8 cellular contexts compared by ENCODE assay signal in the genomic region with DNA sequence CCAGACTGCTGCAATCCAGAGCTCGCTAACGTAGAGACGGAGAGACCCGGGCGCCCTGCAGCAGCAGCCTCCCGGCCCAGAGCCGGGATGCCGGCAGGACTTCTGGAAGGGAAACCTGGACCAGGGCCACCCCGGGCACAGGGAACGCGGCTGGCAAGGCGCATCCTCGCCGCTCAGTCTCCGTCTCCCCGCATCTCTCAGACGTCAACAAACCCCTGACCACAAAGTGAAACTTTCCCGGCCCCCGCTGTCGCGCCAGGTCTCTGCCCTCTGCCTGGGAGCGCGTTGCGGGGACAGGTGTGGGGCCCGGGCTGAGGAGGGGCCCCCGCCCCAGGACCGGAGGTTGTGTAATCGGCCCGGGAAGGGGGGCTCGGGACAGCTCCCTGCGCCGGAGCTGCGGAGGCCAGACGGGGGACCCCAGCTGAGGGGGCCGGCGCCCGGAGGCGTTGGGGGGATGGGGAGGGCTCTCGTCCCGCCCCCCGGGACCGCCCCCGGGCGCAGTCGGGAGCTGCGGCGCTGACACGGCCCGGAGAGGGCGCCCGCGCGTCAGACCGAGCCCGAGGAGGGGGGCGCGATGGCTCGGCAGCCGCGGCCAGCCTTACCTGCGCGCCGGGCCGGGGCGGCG.
DNase-seq lines count a peak whose midpoint lies in the region; ATAC-seq and TF ChIP-seq lines count a peak whose summit lies in the region.

No MANE protein-coding gene starts in this region.

- H3K9me3 ChIP-seq in skeletal muscle satellite cell (replicated peaks; ENCODE audit: low read length) = no peaks in the 10 kb centered on the region

- no peaks in the 10 kb centered on the region for H3K36me3 Mint-ChIP-seq in brain

- H3K36me3 ChIP-seq in skeletal muscle satellite cell (ENCODE audit: insufficient read depth, low read length) = no peaks in the 10 kb centered on the region

- peak overlapping the region; percentile 99 for H3K4me2 ChIP-seq in skeletal muscle satellite cell (ENCODE audit: low read length)

- peaks cover 20% of the 10 kb centered on the region for H3K27me3 Mint-ChIP-seq in brain

- TF ChIP-seq CTCF in brain (conservative IDR thresholded peaks at IDR 0.05) = peak; percentile 55 to 61

- H3K9ac ChIP-seq in skeletal muscle satellite cell (ENCODE audit: low read depth, low read length) = peak overlapping the region; percentile 64

- H3K4me1 Mint-ChIP-seq in brain = peaks cover 13% of the 10 kb centered on the region

- H3K27ac Mint-ChIP-seq in brain = peak overlapping the region; percentile 34 to 90 (median 74)

- peaks cover 37% of the 10 kb centered on the region for H3K27me3 ChIP-seq in skeletal muscle satellite cell (ENCODE audit: control insufficient read depth, insufficient read depth, low read length)

- DNase-seq in NCI-H1417 (lab: John Stamatoyannopoulos, UW) = peak; percentile 44 to 88 (median 83)
- no peak for DNase-seq in NCI-H1417 treated with DMSO at 0.1 percent for 48 hours (lab: John Stamatoyannopoulos, UW)
- DNase-seq in HT-29 (ENCODE audit: low spot score) = peak; percentile 47
- DNase-seq in iPS-NIHi11 (ENCODE audit: low spot score) = peak; percentile 90

- peak overlapping the region; percentile 85 to 92 (median 88) for H3K4me3 Mint-ChIP-seq in brain

- H3K9me3 Mint-ChIP-seq in brain = no peaks in the 10 kb centered on the region

- peak; percentile 75 for ATAC-seq in GM21515 (IDR thresholded peaks at IDR 0.05; ENCODE audit: unreplicated experiment)

- H3K4me1 ChIP-seq in skeletal muscle satellite cell (ENCODE audit: control insufficient read depth, insufficient read depth, low read length) = peaks cover 8% of the 10 kb centered on the region

- H3K4me3 ChIP-seq in skeletal muscle satellite cell (ENCODE audit: low read length) = peak overlapping the region; percentile 89

TF ChIP-seq in PFSK-1, 5 proteins besides CTCF, POLR2A, EP300 and RAD21:
- TF ChIP-seq SIN3A (IDR thresholded peaks at IDR 0.05; ENCODE audit: borderline replicate concordance, insufficient read depth, low read length) (no peak), TAF1 (IDR thresholded peaks at IDR 0.05; ENCODE audit: borderline replicate concordance, insufficient read depth, low read length) (0 out of 2 replicates have a peak, but pooled peaks have one; percentile 21), FOXP2 (optimal IDR thresholded peaks at IDR 0.05; ENCODE audit: borderline replicate concordance, extremely low read depth, extremely low read length, insufficient read depth) (peak; percentile 16)
